8 cellular contexts compared by ENCODE assay signal in genomic region chr6:152129606-152130249, GRCh38.
DNase-seq lines count a peak whose midpoint lies in the region; ATAC-seq and TF ChIP-seq lines count a peak whose summit lies in the region.

No MANE protein-coding gene starts in this region.

- DNase-seq in T-cell = no peak
- DNase-seq in epithelial cell of prostate (ENCODE audit: low read depth, low spot score) = no peak
- DNase-seq in mesendoderm = peak; percentile 9
- DNase-seq in stimulated activated naive B cell treated with anti-CD40 and anti-IgM and Interleukin-4, amounts not matched to agents 10 μg/mL and 1 μg/mL and 100 μg/mL, for 72 hours = no peak
- DNase-seq in glomerular visceral epithelial cell (ENCODE audit: extremely low spot score) = no peak
- no peak for DNase-seq in GM10266 (ENCODE audit: extremely low spot score)

- no CpG with 5 or more reads among the region's 11 CpGs for WGBS in mesendoderm (ENCODE audit: extremely low coverage, insufficient coverage, low lambda C conversion rate)

- no peak overlapping the region for H2BK120ac ChIP-seq in mesendoderm (ENCODE audit: low read depth, low read length)

- peaks cover 74% of the 10 kb centered on the region for H3K36me3 Mint-ChIP-seq in T-cell
- H3K36me3 Mint-ChIP-seq in stimulated activated naive B cell treated with anti-CD40 and anti-IgM and Interleukin-4, amounts not matched to agents 10 μg/mL and 1 μg/mL and 100 μg/mL, for 72 hours = peaks cover 26 to 29% of the 10 kb centered on the region in 2 donors

- H3K4me3 ChIP-seq in mesendoderm (ENCODE audit: low read length) (no peak overlapping the region), subcutaneous abdominal adipose tissue (ENCODE audit: low read depth in 1 of 5, low read length in 5 of 5) (peak overlapping the region; percentile 50 to 66 (median 60))

- no peak overlapping the region for H2BK5ac ChIP-seq in mesendoderm (ENCODE audit: low read length)

- H3K23ac ChIP-seq in mesendoderm (ENCODE audit: low read length) = no peak overlapping the region

- POLR2A ChIA-PET in T-cell (lab: Charles Lee) = no interaction called here

- no peaks in the 10 kb centered on the region for H3K4me1 ChIP-seq in mesendoderm (ENCODE audit: control insufficient read depth, low read depth, low read length)
- H3K4me1 ChIP-seq in subcutaneous abdominal adipose tissue (ENCODE audit: control insufficient read depth in 5 of 5, insufficient read depth in 5 of 5, low read length in 5 of 5) = peaks cover 0 to 21% (median 14%) of the 10 kb centered on the region in 5 donors

- no peak overlapping the region for H3K4me2 ChIP-seq in mesendoderm (ENCODE audit: low read length)

- H3K9ac ChIP-seq in mesendoderm (ENCODE audit: low read length) (no peak overlapping the region), subcutaneous abdominal adipose tissue (ENCODE audit: low read length in 5 of 5) (peak overlapping the region; percentile 18 to 81 (median 62))

- H3K79me2 ChIP-seq in mesendoderm (ENCODE audit: control insufficient read depth, insufficient read depth, low read length) = no peaks in the 10 kb centered on the region

- no peaks in the 10 kb centered on the region for H3K9me3 ChIP-seq in subcutaneous abdominal adipose tissue (ENCODE audit: control insufficient read depth in 5 of 5, low read length in 5 of 5)

- H3K27me3 ChIP-seq in mesendoderm (ENCODE audit: insufficient read depth, low read length, poor library complexity) = no peaks in the 10 kb centered on the region
- H3K27me3 ChIP-seq in subcutaneous abdominal adipose tissue (ENCODE audit: control insufficient read depth in 5 of 5, insufficient read depth in 4 of 5, low read length in 5 of 5) = no peaks in the 10 kb centered on the region

- H3K27me3 Mint-ChIP-seq in T-cell = no peaks in the 10 kb centered on the region
- no peaks in the 10 kb centered on the region for H3K27me3 Mint-ChIP-seq in stimulated activated naive B cell treated with anti-CD40 and anti-IgM and Interleukin-4, amounts not matched to agents 10 μg/mL and 1 μg/mL and 100 μg/mL, for 72 hours

- H3K4ac ChIP-seq in mesendoderm (ENCODE audit: low read depth, low read length) = no peak overlapping the region

- CTCF ChIA-PET in T-cell (lab: Charles Lee) = no interaction called here

- H2AK5ac ChIP-seq in mesendoderm (ENCODE audit: low read length) = no peak overlapping the region

- H3K18ac ChIP-seq in mesendoderm (ENCODE audit: low read length) = no peak overlapping the region

- no peak for ATAC-seq in T-cell (replicated peaks in 1 of 4)
- ATAC-seq in stimulated activated naive B cell treated with anti-CD40 and anti-IgM and Interleukin-4, amounts not matched to agents 10 μg/mL and 1 μg/mL and 100 μg/mL, for 72 hours (replicated peaks) = no peak
- ATAC-seq in GM18858 (IDR thresholded peaks at IDR 0.05; ENCODE audit: unreplicated experiment) = no peak

- H3K4me1 Mint-ChIP-seq in T-cell = no peaks in the 10 kb centered on the region
- H3K4me1 Mint-ChIP-seq in stimulated activated naive B cell treated with anti-CD40 and anti-IgM and Interleukin-4, amounts not matched to agents 10 μg/mL and 1 μg/mL and 100 μg/mL, for 72 hours = peaks cover 0 to 2% of the 10 kb centered on the region in 2 donors

- no peaks in the 10 kb centered on the region for H3K79me1 ChIP-seq in mesendoderm (ENCODE audit: low read length)

- no peak overlapping the region for H4K8ac ChIP-seq in mesendoderm (ENCODE audit: low read depth, low read length)

- H3K36me3 ChIP-seq in mesendoderm (ENCODE audit: control insufficient read depth, insufficient read depth, low read length) (no peaks in the 10 kb centered on the region), subcutaneous abdominal adipose tissue (ENCODE audit: control insufficient read depth in 5 of 5, insufficient read depth in 5 of 5, low read length in 5 of 5) (peaks cover 20 to 66% (median 36%) of the 10 kb centered on the region in 5 donors)

- H3K9me3 Mint-ChIP-seq in T-cell = no peaks in the 10 kb centered on the region
- no peaks in the 10 kb centered on the region for H3K9me3 Mint-ChIP-seq in stimulated activated naive B cell treated with anti-CD40 and anti-IgM and Interleukin-4, amounts not matched to agents 10 μg/mL and 1 μg/mL and 100 μg/mL, for 72 hours

- H2BK15ac ChIP-seq in mesendoderm (replicated peaks; ENCODE audit: low read depth) = no peak overlapping the region

- H3K56ac ChIP-seq in mesendoderm (ENCODE audit: low read length) = no peak overlapping the region

- H3K4me3 Mint-ChIP-seq in T-cell = no peak overlapping the region
- no peak overlapping the region for H3K4me3 Mint-ChIP-seq in stimulated activated naive B cell treated with anti-CD40 and anti-IgM and Interleukin-4, amounts not matched to agents 10 μg/mL and 1 μg/mL and 100 μg/mL, for 72 hours

- no peak overlapping the region for H4K5ac ChIP-seq in mesendoderm (ENCODE audit: low read length)

- peak overlapping the region; percentile 23 to 46 for H3K27ac Mint-ChIP-seq in T-cell
- no peak overlapping the region for H3K27ac Mint-ChIP-seq in stimulated activated naive B cell treated with anti-CD40 and anti-IgM and Interleukin-4, amounts not matched to agents 10 μg/mL and 1 μg/mL and 100 μg/mL, for 72 hours

- no peak for TF ChIP-seq CTCF in GM10266 (IDR thresholded peaks at IDR 0.05; ENCODE audit: control insufficient read depth, insufficient read depth, low read depth, missing control alignments)

- peak overlapping the region; percentile 37 for H3K27ac ChIP-seq in epithelial cell of prostate
- H3K27ac ChIP-seq in mesendoderm (ENCODE audit: low read depth, low read length) = no peak overlapping the region
- H3K27ac ChIP-seq in subcutaneous abdominal adipose tissue (ENCODE audit: low read depth, low read length) = peak overlapping the region; percentile 93
